In the genomic region with DNA sequence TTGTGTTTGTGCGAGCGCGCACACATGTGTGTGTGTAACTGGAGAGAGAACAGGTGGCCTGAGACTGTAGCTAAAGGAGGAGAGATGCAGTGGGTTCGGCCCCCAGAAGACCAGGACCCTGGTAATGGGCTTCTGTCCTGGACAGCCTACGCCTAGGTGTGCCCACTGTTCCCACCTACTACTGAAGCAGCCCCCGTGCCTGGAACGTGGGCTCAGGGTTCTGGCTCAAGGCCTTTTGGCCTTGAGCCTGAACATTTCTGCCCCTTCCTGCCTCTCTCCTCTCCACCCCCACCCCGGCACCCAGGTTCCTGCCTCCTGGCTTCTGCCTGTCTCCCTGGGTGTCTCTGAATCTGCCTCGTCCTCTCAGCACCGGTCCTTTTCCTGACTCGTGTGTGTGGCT, we compare ENCODE assay signal across 1 cellular context.
TF ChIP-seq lines count a peak whose summit lies in the region.

No MANE protein-coding gene starts in this region.

TF ChIP-seq in WTC11, 78 proteins besides CTCF, POLR2A, EP300 and RAD21:
- TF ChIP-seq ARID4B (CRISPR knock-in tag; IDR thresholded peaks at IDR 0.05; ENCODE audit: borderline replicate concordance) (no peak), FOXJ3 (CRISPR knock-in tag; IDR thresholded peaks at IDR 0.05; ENCODE audit: borderline replicate concordance) (no peak), JAZF1 (CRISPR knock-in tag; IDR thresholded peaks at IDR 0.05) (no peak)
- TF ChIP-seq, protein P1, sequence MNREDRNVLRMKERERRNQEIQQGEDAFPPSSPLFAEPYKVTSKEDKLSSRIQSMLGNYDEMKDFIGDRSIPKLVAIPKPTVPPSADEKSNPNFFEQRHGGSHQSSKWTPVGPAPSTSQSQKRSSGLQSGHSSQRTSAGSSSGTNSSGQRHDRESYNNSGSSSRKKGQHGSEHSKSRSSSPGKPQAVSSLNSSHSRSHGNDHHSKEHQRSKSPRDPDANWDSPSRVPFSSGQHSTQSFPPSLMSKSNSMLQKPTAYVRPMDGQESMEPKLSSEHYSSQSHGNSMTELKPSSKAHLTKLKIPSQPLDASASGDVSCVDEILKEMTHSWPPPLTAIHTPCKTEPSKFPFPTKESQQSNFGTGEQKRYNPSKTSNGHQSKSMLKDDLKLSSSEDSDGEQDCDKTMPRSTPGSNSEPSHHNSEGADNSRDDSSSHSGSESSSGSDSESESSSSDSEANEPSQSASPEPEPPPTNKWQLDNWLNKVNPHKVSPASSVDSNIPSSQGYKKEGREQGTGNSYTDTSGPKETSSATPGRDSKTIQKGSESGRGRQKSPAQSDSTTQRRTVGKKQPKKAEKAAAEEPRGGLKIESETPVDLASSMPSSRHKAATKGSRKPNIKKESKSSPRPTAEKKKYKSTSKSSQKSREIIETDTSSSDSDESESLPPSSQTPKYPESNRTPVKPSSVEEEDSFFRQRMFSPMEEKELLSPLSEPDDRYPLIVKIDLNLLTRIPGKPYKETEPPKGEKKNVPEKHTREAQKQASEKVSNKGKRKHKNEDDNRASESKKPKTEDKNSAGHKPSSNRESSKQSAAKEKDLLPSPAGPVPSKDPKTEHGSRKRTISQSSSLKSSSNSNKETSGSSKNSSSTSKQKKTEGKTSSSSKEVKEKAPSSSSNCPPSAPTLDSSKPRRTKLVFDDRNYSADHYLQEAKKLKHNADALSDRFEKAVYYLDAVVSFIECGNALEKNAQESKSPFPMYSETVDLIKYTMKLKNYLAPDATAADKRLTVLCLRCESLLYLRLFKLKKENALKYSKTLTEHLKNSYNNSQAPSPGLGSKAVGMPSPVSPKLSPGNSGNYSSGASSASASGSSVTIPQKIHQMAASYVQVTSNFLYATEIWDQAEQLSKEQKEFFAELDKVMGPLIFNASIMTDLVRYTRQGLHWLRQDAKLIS (CRISPR knock-in tag; IDR thresholded peaks at IDR 0.05; ENCODE audit: borderline replicate concordance) = no peak
- TF ChIP-seq, protein P2, sequence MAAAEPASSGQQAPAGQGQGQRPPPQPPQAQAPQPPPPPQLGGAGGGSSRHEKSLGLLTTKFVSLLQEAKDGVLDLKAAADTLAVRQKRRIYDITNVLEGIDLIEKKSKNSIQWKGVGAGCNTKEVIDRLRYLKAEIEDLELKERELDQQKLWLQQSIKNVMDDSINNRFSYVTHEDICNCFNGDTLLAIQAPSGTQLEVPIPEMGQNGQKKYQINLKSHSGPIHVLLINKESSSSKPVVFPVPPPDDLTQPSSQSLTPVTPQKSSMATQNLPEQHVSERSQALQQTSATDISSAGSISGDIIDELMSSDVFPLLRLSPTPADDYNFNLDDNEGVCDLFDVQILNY (CRISPR knock-in tag; IDR thresholded peaks at IDR 0.05) = no peak
TF ChIP-seq in WTC11: peak in this region for 0.
